Comparison of ENCODE assay signal across 8 cellular contexts in genomic region chr15:84588053-84588874, GRCh38. TPM values are rescaled to one million over a fixed set of nuclear protein-coding genes. Genes with fewer than 3 reads are reported as not detected.
DNase-seq lines count a peak whose midpoint lies in the region; ATAC-seq and TF ChIP-seq lines count a peak whose summit lies in the region.

No MANE protein-coding gene starts in this region.

- TF ChIP-seq CTCF in GM12874 (IDR thresholded peaks at IDR 0.05; ENCODE audit: insufficient read depth, low read depth, low read length) (peak; percentile 87), left ventricle myocardium inferior (IDR thresholded peaks at IDR 0.05; ENCODE audit: borderline replicate concordance) (peak; percentile 95), vagina (IDR thresholded peaks at IDR 0.05) (peak; percentile 17 to 97 (median 43))

- POLR2A ChIA-PET in activated naive CD8-positive, alpha-beta T cell treated with anti-CD3 and anti-CD28 coated beads, Interleukin-2, amount 10 ng/mL, durations not matched to agents 7 days and 5 days (lab: Charles Lee): interaction anchor here (1.2 kb wide), 1 partner anchor 44 kb away, joined by 3 read pairs; no protein-coding TSS in a partner anchor

- H3K27ac Mint-ChIP-seq in activated naive CD8-positive, alpha-beta T cell treated with anti-CD3 and anti-CD28 coated beads, Interleukin-2, amount 10 ng/mL, durations not matched to agents 7 days and 5 days: no peak overlapping the region

- intact Hi-C loops in left ventricle myocardium inferior (cut with micrococcal nuclease): no loop called here
- intact Hi-C loops in vagina (cut with DNase I): no loop called here

- H3K4me3 Mint-ChIP-seq in activated naive CD8-positive, alpha-beta T cell treated with anti-CD3 and anti-CD28 coated beads, Interleukin-2, amount 10 ng/mL, durations not matched to agents 7 days and 5 days: peak overlapping the region; percentile 74

- H3K27me3 ChIP-seq in left ventricle myocardium inferior (ENCODE audit: low read depth): no peaks in the 10 kb centered on the region
- H3K27me3 ChIP-seq in rectal smooth muscle tissue (ENCODE audit: control insufficient read depth, insufficient read depth, low read length): no peaks in the 10 kb centered on the region
- H3K27me3 ChIP-seq in vagina: no peaks in the 10 kb centered on the region

- H3K4me3 ChIP-seq in left ventricle myocardium inferior (peak overlapping the region; percentile 57), rectal smooth muscle tissue (ENCODE audit: low read length) (peak overlapping the region; percentile 59), vagina (peak overlapping the region; percentile 37 to 38)

- H3K27ac ChIP-seq in left ventricle myocardium inferior (replicated peaks) (no peak overlapping the region), rectal smooth muscle tissue (ENCODE audit: low read depth, low read length) (no peak overlapping the region), vagina (peak overlapping the region; percentile 36)

- no peak overlapping the region for H3K9ac ChIP-seq in rectal smooth muscle tissue (ENCODE audit: low read length)

- H3K4me1 ChIP-seq in left ventricle myocardium inferior (peaks cover 7% of the 10 kb centered on the region), rectal smooth muscle tissue (ENCODE audit: control insufficient read depth, insufficient read depth, low read length) (no peaks in the 10 kb centered on the region), vagina (peaks cover 10% of the 10 kb centered on the region)

- H3K9me3 Mint-ChIP-seq in activated naive CD8-positive, alpha-beta T cell treated with anti-CD3 and anti-CD28 coated beads, Interleukin-2, amount 10 ng/mL, durations not matched to agents 7 days and 5 days: no peaks in the 10 kb centered on the region

- peaks cover 3% of the 10 kb centered on the region for H3K4me1 Mint-ChIP-seq in activated naive CD8-positive, alpha-beta T cell treated with anti-CD3 and anti-CD28 coated beads, Interleukin-2, amount 10 ng/mL, durations not matched to agents 7 days and 5 days

- no peak for TF ChIP-seq POLR2A in vagina (IDR thresholded peaks at IDR 0.05)

- H3K9me3 ChIP-seq in left ventricle myocardium inferior (replicated peaks): no peaks in the 10 kb centered on the region
- no peaks in the 10 kb centered on the region for H3K9me3 ChIP-seq in vagina

- DNase-seq in NCI-H1417 (lab: John Stamatoyannopoulos, UW) (peak; percentile 75 to 94 (median 86)), SW 1271 (lab: John Stamatoyannopoulos, UW) (peak; percentile 64 to 81), left ventricle myocardium inferior (peak; percentile 84), vagina (ENCODE audit: extremely low spot score in 2 of 2) (no peak)
- peak; percentile 84 for DNase-seq in activated naive CD8-positive, alpha-beta T cell treated with anti-CD3 and anti-CD28 coated beads, Interleukin-2, amount 10 ng/mL, durations not matched to agents 7 days and 5 days

- no peaks in the 10 kb centered on the region for H3K36me3 Mint-ChIP-seq in activated naive CD8-positive, alpha-beta T cell treated with anti-CD3 and anti-CD28 coated beads, Interleukin-2, amount 10 ng/mL, durations not matched to agents 7 days and 5 days

- peak; percentile 83 for ATAC-seq in HG02840 (IDR thresholded peaks at IDR 0.05; ENCODE audit: low FRiP score, unreplicated experiment)
- ATAC-seq in activated naive CD8-positive, alpha-beta T cell treated with anti-CD3 and anti-CD28 coated beads, Interleukin-2, amount 10 ng/mL, durations not matched to agents 7 days and 5 days (ENCODE audit: low read depth): peak; percentile 100

- H3K27me3 Mint-ChIP-seq in activated naive CD8-positive, alpha-beta T cell treated with anti-CD3 and anti-CD28 coated beads, Interleukin-2, amount 10 ng/mL, durations not matched to agents 7 days and 5 days: peaks cover 23% of the 10 kb centered on the region

- H3K36me3 ChIP-seq in left ventricle myocardium inferior (no peaks in the 10 kb centered on the region), rectal smooth muscle tissue (ENCODE audit: control insufficient read depth, insufficient read depth, low read length) (no peaks in the 10 kb centered on the region), vagina (no peaks in the 10 kb centered on the region)

RNA-seq across cellular contexts. Expression of gene ZSCAN2, which starts 12.5 kb away (rescaled TPM):
- 10 to 100 TPM in 1 of 2 experiments, 1 to 10 TPM in 1; 9.6 to 10.9 TPM for total RNA-seq in activated naive CD8-positive, alpha-beta T cell treated with anti-CD3 and anti-CD28 coated beads, Interleukin-2, amount 10 ng/mL, durations not matched to agents 7 days and 5 days
- total RNA-seq in left ventricle myocardium inferior (7.4 TPM), vagina (7.9 TPM)

Comparison
In these comparisons a context has a peak if more than half of its experiments do, and no peak if none do; other contexts are left out.
1. CTCF ChIP-seq: peak in every context shown above with its lines; median percentile 95 in left ventricle myocardium inferior; 87 in GM12874; 43 in vagina.
2. DNase-seq: peak in NCI-H1417 (3 of 3), SW 1271 (2 of 2), activated naive CD8-positive, alpha-beta T cell treated with anti-CD3 and anti-CD28 coated beads, Interleukin-2, amount 10 ng/mL, durations not matched to agents 7 days and 5 days (single experiment) and left ventricle myocardium inferior (single experiment); none in vagina (0 of 2).
3. Peak in every context shown above with its lines, with median percentiles within 50 percentile points of each other: H3K4me3 ChIP-seq.